ENCODE assay signal across 24 cellular contexts in the genomic region with DNA sequence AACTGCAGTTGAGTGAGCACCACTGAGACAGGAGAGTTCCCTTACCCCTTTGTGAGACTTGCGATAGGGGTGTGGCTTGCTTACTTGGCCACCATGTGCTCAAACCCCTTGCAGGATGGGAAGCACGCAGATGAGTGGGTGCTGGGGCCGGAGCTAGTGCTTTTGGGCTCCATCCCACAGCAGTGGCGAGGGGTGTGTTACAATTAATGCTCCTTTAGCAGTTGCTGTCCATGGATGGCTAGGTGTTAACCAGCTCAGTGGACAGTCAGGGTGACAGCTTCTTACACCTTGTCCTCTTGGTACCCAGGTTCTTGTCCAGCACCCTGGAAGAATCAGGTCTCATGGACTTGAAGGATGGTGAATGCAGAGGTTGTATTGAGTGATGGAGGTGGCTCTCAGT.
"Had no signal": no experiment of that assay in that cellular context is flagged by ENCODE, and none has a peak within 500 bp of the region (broad histone marks: within the 10 kb centered on the region; RNA-seq: fewer than 3 reads in every experiment).

No MANE protein-coding gene starts in this region.

- H3K9me3 Mint-ChIP-seq: activated B cell treated with CpG ODN at 0.5 μM for 24 hours; activated CD4-positive, alpha-beta memory T cell treated with anti-CD3 and anti-CD28 coated beads for 36 hours; activated CD4-positive, alpha-beta T cell treated with anti-CD3 and anti-CD28 coated beads, Interleukin-2, amount 10 ng/mL, durations not matched to agents 7 days and 5 days; central memory CD8-positive, alpha-beta T cell; T-cell had no signal

- DNase-seq: activated B cell treated with CpG ODN at 0.5 μM for 24 hours; activated CD4-positive, alpha-beta memory T cell treated with anti-CD3 and anti-CD28 coated beads for 36 hours; activated CD4-positive, alpha-beta T cell treated with anti-CD3 and anti-CD28 coated beads for 1 hour; activated CD4-positive, alpha-beta T cell treated with anti-CD3 and anti-CD28 coated beads, Interleukin-2, amount 10 ng/mL, durations not matched to agents 7 days and 5 days; activated effector memory CD4-positive, alpha-beta T cell treated with Interleukin-2 at 50 U/mL for 16 hours; activated naive CD4-positive, alpha-beta T cell; activated T-cell treated with anti-CD3 and anti-CD28 coated beads, Interleukin-2, amount 50 U/mL, for 24 hours; amygdala; NCI-H1092; NCI-H1417; NCI-H1930; NCI-H2171 treated with DMSO at 0.1 percent for 48 hours; NCI-H226; NCI-H510A; NCI-H526 treated with DMSO at 0.1 percent for 48 hours; NCI-H82; SIG-M5; T-cell; T-helper 2 cell; T1000 had no signal

- H3K36me3 Mint-ChIP-seq: activated CD4-positive, alpha-beta memory T cell treated with anti-CD3 and anti-CD28 coated beads for 36 hours; brain; T-cell had no signal

- ATAC-seq: T-cell had no signal

- H3K4me1 Mint-ChIP-seq: central memory CD8-positive, alpha-beta T cell had no signal

- H3K4me3 Mint-ChIP-seq: activated B cell treated with CpG ODN at 0.5 μM for 24 hours; activated CD4-positive, alpha-beta memory T cell treated with anti-CD3 and anti-CD28 coated beads for 36 hours; activated CD4-positive, alpha-beta T cell treated with anti-CD3 and anti-CD28 coated beads, Interleukin-2, amount 10 ng/mL, durations not matched to agents 7 days and 5 days; activated naive CD8-positive, alpha-beta T cell; activated T-cell treated with anti-CD3 and anti-CD28 coated beads, Interleukin-2, amount 50 U/mL, for 24 hours; activated T-helper 1 cell treated with anti-CD3 and anti-CD28 coated beads, Interleukin-12 subunit alpha, Interleukin-12 subunit beta, Interleukin-2, Interleukin-4 antibody, amounts not matched to agents 30 ng/mL and 10 ng/mL and 1 ng/mL, durations not matched to agents 14 hours and 24 hours and 36 hours; brain; central memory CD8-positive, alpha-beta T cell; T-cell had no signal

- H3K27me3 Mint-ChIP-seq: activated B cell treated with CpG ODN at 0.5 μM for 24 hours; activated naive CD8-positive, alpha-beta T cell; brain had no signal

- H3K27ac Mint-ChIP-seq: activated B cell treated with CpG ODN at 0.5 μM for 24 hours; activated CD4-positive, alpha-beta memory T cell treated with anti-CD3 and anti-CD28 coated beads for 36 hours; activated CD4-positive, alpha-beta T cell treated with anti-CD3 and anti-CD28 coated beads, Interleukin-2, amount 10 ng/mL, durations not matched to agents 7 days and 5 days; activated naive CD8-positive, alpha-beta T cell; activated T-cell treated with anti-CD3 and anti-CD28 coated beads, Interleukin-2, amount 50 U/mL, for 24 hours; activated T-helper 1 cell treated with anti-CD3 and anti-CD28 coated beads, Interleukin-12 subunit alpha, Interleukin-12 subunit beta, Interleukin-2, Interleukin-4 antibody, amounts not matched to agents 30 ng/mL and 10 ng/mL and 1 ng/mL, durations not matched to agents 14 hours and 24 hours and 36 hours; T-cell had no signal
